In genomic region chr6:42226251-42227143, GRCh38 we compare ENCODE assay signal across 13 cellular contexts. TPM values are rescaled to one million over a fixed set of nuclear protein-coding genes. Genes with fewer than 3 reads are reported as not detected.
DNase-seq lines count a peak whose midpoint lies in the region; ATAC-seq and TF ChIP-seq lines count a peak whose summit lies in the region.
"Had no signal": no experiment of that assay in that cellular context is flagged by ENCODE, and none has a peak within 500 bp of the region (broad histone marks: within the 10 kb centered on the region; RNA-seq: fewer than 3 reads in every experiment).

No MANE protein-coding gene starts in this region.

- POLR2A ChIA-PET in CD8-positive, alpha-beta memory T cell (lab: Charles Lee): no interaction called here
- POLR2A ChIA-PET in activated CD4-positive, alpha-beta memory T cell treated with anti-CD3 and anti-CD28 coated beads for 36 hours (lab: Charles Lee): no interaction called here

- H3K27me3 Mint-ChIP-seq in CD8-positive, alpha-beta memory T cell: peaks cover 0 to 2% of the 10 kb centered on the region in 2 donors
- H3K27me3 Mint-ChIP-seq in activated CD4-positive, alpha-beta memory T cell treated with anti-CD3 and anti-CD28 coated beads for 36 hours: no peaks in the 10 kb centered on the region
- H3K27me3 Mint-ChIP-seq: activated CD4-positive, alpha-beta T cell treated with anti-CD3 and anti-CD28 coated beads, Interleukin-2, amount 10 ng/mL, durations not matched to agents 7 days and 5 days had no signal

- H3K4me3 Mint-ChIP-seq in CD8-positive, alpha-beta memory T cell: no peak overlapping the region
- H3K4me3 Mint-ChIP-seq in activated CD4-positive, alpha-beta memory T cell treated with anti-CD3 and anti-CD28 coated beads for 36 hours: no peak overlapping the region
- H3K4me3 Mint-ChIP-seq: activated CD4-positive, alpha-beta T cell treated with anti-CD3 and anti-CD28 coated beads, Interleukin-2, amount 10 ng/mL, durations not matched to agents 7 days and 5 days had no signal

- peaks cover 0 to 45% (median 12%) of the 10 kb centered on the region in 3 donors for H3K36me3 Mint-ChIP-seq in CD8-positive, alpha-beta memory T cell
- peaks cover 7% of the 10 kb centered on the region for H3K36me3 Mint-ChIP-seq in activated CD4-positive, alpha-beta memory T cell treated with anti-CD3 and anti-CD28 coated beads for 36 hours

- no peak for DNase-seq in CD8-positive, alpha-beta memory T cell
- peak; percentile 51 for DNase-seq in MG63
- DNase-seq in choroid plexus epithelial cell (ENCODE audit: low read depth): peak; percentile 53
- peak; percentile 50 to 71 (median 68) for DNase-seq in mucosa of descending colon
- no peak for DNase-seq in CD1c-positive myeloid dendritic cell (ENCODE audit: extremely low spot score)
- DNase-seq in Ammon's horn (ENCODE audit: low spot score): no peak
- DNase-seq in activated CD4-positive, alpha-beta memory T cell treated with anti-CD3 and anti-CD28 coated beads for 36 hours: no peak
- DNase-seq: activated CD4-positive, alpha-beta T cell treated with anti-CD3 and anti-CD28 coated beads, Interleukin-2, amount 10 ng/mL, durations not matched to agents 7 days and 5 days; effector CD4-positive, alpha-beta T cell; NCI-H1436 had no signal

- no peak overlapping the region for H3K4me3 ChIP-seq in CD8-positive, alpha-beta memory T cell (ENCODE audit: low read length)
- H3K4me3 ChIP-seq in MG63 (no peak overlapping the region), choroid plexus epithelial cell (ENCODE audit: low read depth, low read length) (no peak overlapping the region), mucosa of descending colon (no peak overlapping the region)
- H3K4me3 ChIP-seq: HAP-1 had no signal

- no peaks in the 10 kb centered on the region for H3K4me1 ChIP-seq in CD8-positive, alpha-beta memory T cell (ENCODE audit: insufficient read depth, low read length)
- peaks cover 16% of the 10 kb centered on the region for H3K4me1 ChIP-seq in mucosa of descending colon (ENCODE audit: low read depth)

- peak overlapping the region; percentile 7 for H3K27ac ChIP-seq in CD8-positive, alpha-beta memory T cell (ENCODE audit: low read depth, low read length)

- peak overlapping the region in 3 of 8 donors; percentile 23 to 86 (median 47) for H3K27ac Mint-ChIP-seq in CD8-positive, alpha-beta memory T cell
- no peak overlapping the region for H3K27ac Mint-ChIP-seq in activated CD4-positive, alpha-beta memory T cell treated with anti-CD3 and anti-CD28 coated beads for 36 hours
- H3K27ac Mint-ChIP-seq: activated CD4-positive, alpha-beta T cell treated with anti-CD3 and anti-CD28 coated beads, Interleukin-2, amount 10 ng/mL, durations not matched to agents 7 days and 5 days had no signal

- peaks cover 0 to 5% (median 0%) of the 10 kb centered on the region in 3 donors for H3K4me1 Mint-ChIP-seq in CD8-positive, alpha-beta memory T cell
- H3K4me1 Mint-ChIP-seq in activated CD4-positive, alpha-beta memory T cell treated with anti-CD3 and anti-CD28 coated beads for 36 hours (ENCODE audit: low read depth): peaks cover 17% of the 10 kb centered on the region

- intact Hi-C loops in mucosa of descending colon (cut with DNase I, micrococcal nuclease): no loop called here
- intact Hi-C loops in activated CD4-positive, alpha-beta memory T cell treated with anti-CD3 and anti-CD28 coated beads for 36 hours (cut with micrococcal nuclease): no loop called here

- TF ChIP-seq CTCF in choroid plexus epithelial cell (conservative IDR thresholded peaks at IDR 0.05; ENCODE audit: low read depth, low read length): no peak
- TF ChIP-seq CTCF in mucosa of descending colon (IDR thresholded peaks at IDR 0.05): no peak

- ATAC-seq in mucosa of descending colon (peak; percentile 90), GM18867 (IDR thresholded peaks at IDR 0.05; ENCODE audit: unreplicated experiment) (no peak)

- CTCF ChIA-PET in CD8-positive, alpha-beta memory T cell (lab: Charles Lee): no interaction called here
- CTCF ChIA-PET in activated CD4-positive, alpha-beta memory T cell treated with anti-CD3 and anti-CD28 coated beads for 36 hours (lab: Charles Lee): interaction anchor here (1.7 to 2.1 kb wide), 3 partner anchors 12 to 321 kb away, joined by 7 to 12 read pairs (median 10); no protein-coding TSS in a partner anchor

- no peaks in the 10 kb centered on the region for H3K27me3 ChIP-seq in CD8-positive, alpha-beta memory T cell (ENCODE audit: insufficient read depth, low read length, poor library complexity, severe bottlenecking)
- H3K27me3 ChIP-seq in MG63: no peaks in the 10 kb centered on the region

- no peaks in the 10 kb centered on the region for H3K9me3 Mint-ChIP-seq in CD8-positive, alpha-beta memory T cell
- no peaks in the 10 kb centered on the region for H3K9me3 Mint-ChIP-seq in activated CD4-positive, alpha-beta memory T cell treated with anti-CD3 and anti-CD28 coated beads for 36 hours
- H3K9me3 Mint-ChIP-seq: activated CD4-positive, alpha-beta T cell treated with anti-CD3 and anti-CD28 coated beads, Interleukin-2, amount 10 ng/mL, durations not matched to agents 7 days and 5 days had no signal

- no peaks in the 10 kb centered on the region for H3K9me3 ChIP-seq in CD8-positive, alpha-beta memory T cell (ENCODE audit: low read length)
- no peaks in the 10 kb centered on the region for H3K9me3 ChIP-seq in MG63
- no peaks in the 10 kb centered on the region for H3K9me3 ChIP-seq in mucosa of descending colon
- H3K9me3 ChIP-seq: HAP-1 had no signal

- peaks cover 19% of the 10 kb centered on the region for H3K36me3 ChIP-seq in CD8-positive, alpha-beta memory T cell (ENCODE audit: insufficient read depth, low read length)
- H3K36me3 ChIP-seq in MG63: no peaks in the 10 kb centered on the region; the same call in none of the 2 replicates
- no peaks in the 10 kb centered on the region for H3K36me3 ChIP-seq in mucosa of descending colon (ENCODE audit: low read depth)

RNA-seq across cellular contexts. Expression of gene MRPS10, which starts 8.8 kb away (rescaled TPM):
- total RNA-seq in CD8-positive, alpha-beta memory T cell: 10 to 100 TPM; 51.3 to 51.8 TPM
- 50.6 TPM for polyA plus RNA-seq in CD8-positive, alpha-beta memory T cell
- 61.9 and 65.5 TPM in 2 replicates for total RNA-seq in MG63 (2014; rRNA removed; shearing (Covaris generic); ENCODE audit: low replicate concordance)
- total RNA-seq in mucosa of descending colon: 10 to 100 TPM; 22.2 to 31.7 (median 31.5) TPM
- total RNA-seq in activated CD4-positive, alpha-beta memory T cell treated with anti-CD3 and anti-CD28 coated beads for 36 hours: 10 to 100 TPM; 38.6 to 40.3 TPM

RNA-seq across cellular contexts. Expression of gene GUCA1B, which starts 31.7 kb away (rescaled TPM):
- total RNA-seq in CD8-positive, alpha-beta memory T cell: 1 to 10 TPM in 1 of 2 experiments, under 1 TPM in 1; 0.63 to 1.6 TPM
- not detected for polyA plus RNA-seq in CD8-positive, alpha-beta memory T cell
- total RNA-seq in MG63 (2014; rRNA removed; shearing (Covaris generic); ENCODE audit: low replicate concordance): not detected in 2 replicates
- 1 to 10 TPM in 1 of 3 donors, under 1 TPM in 2; 0.81 to 3.1 (median 0.99) TPM for total RNA-seq in mucosa of descending colon
- 1 to 10 TPM; 1.9 to 2.3 TPM for total RNA-seq in activated CD4-positive, alpha-beta memory T cell treated with anti-CD3 and anti-CD28 coated beads for 36 hours

RNA-seq across cellular contexts. Expression of gene GUCA1A, which starts 53.3 kb away (rescaled TPM):
- total RNA-seq in CD8-positive, alpha-beta memory T cell: not detected
- not detected for polyA plus RNA-seq in CD8-positive, alpha-beta memory T cell
- not detected in 2 replicates for total RNA-seq in MG63 (2014; rRNA removed; shearing (Covaris generic); ENCODE audit: low replicate concordance)
- total RNA-seq in mucosa of descending colon: not detected
- not detected for total RNA-seq in activated CD4-positive, alpha-beta memory T cell treated with anti-CD3 and anti-CD28 coated beads for 36 hours
- total RNA-seq: activated CD4-positive, alpha-beta T cell treated with anti-CD3 and anti-CD28 coated beads, Interleukin-2, amount 10 ng/mL, durations not matched to agents 7 days and 5 days; posterior vena cava had no signal

Comparison
In these comparisons a context has a peak if more than half of its experiments do, and no peak if none do; other contexts are left out.
1. DNase-seq: peak in MG63 (single experiment), choroid plexus epithelial cell (single experiment) and mucosa of descending colon (3 of 3); none in CD8-positive, alpha-beta memory T cell (0 of 5), CD1c-positive myeloid dendritic cell (single experiment), Ammon's horn (single experiment) and activated CD4-positive, alpha-beta memory T cell treated with anti-CD3 and anti-CD28 coated beads for 36 hours (single experiment).